In the genomic region with DNA sequence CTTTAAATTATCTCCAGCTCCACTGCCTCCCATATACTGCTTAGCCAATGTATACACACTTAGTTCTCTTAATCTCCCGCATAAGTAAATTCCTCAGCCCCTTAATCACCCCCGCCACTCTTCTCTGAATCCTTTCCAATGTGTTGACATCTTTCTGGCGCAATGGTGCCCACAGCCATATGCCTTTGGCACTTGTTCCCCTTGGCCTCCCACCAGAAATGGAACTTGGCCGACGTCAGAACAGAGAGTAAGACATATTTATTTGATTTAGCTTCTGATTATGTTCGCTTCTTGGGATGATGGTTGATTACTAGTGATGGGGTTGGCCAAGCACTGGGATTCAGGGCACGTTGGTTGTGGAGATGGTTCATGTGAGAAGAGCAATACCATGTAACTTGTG, we compare ENCODE assay signal across 27 cellular contexts.
"Had no signal": no experiment of that assay in that cellular context is flagged by ENCODE, and none has a peak within 500 bp of the region (broad histone marks: within the 10 kb centered on the region; RNA-seq: fewer than 3 reads in every experiment).

No MANE protein-coding gene starts in this region.

- H3K4me3 Mint-ChIP-seq: dendritic cell treated with granulocyte-macrophage colony-stimulating factor and Interleukin-4, amounts not matched to agents 40 ng/mL and 50 ng/mL, for 4 days; mesothelial cell of epicardium; naive thymus-derived CD4-positive, alpha-beta T cell; nephron; neural progenitor cell; stimulated activated naive CD8-positive, alpha-beta T cell treated with anti-CD3 and anti-CD28 coated beads, Interleukin-15, amount 100 ng/mL, for 72 hours had no signal

- H3K27ac Mint-ChIP-seq: dendritic cell treated with granulocyte-macrophage colony-stimulating factor and Interleukin-4, amounts not matched to agents 40 ng/mL and 50 ng/mL, for 4 days; mesothelial cell of epicardium; naive thymus-derived CD4-positive, alpha-beta T cell; nephron; neural progenitor cell; progenitor cell of endocrine pancreas; stimulated activated naive CD8-positive, alpha-beta T cell treated with anti-CD3 and anti-CD28 coated beads, Interleukin-15, amount 100 ng/mL, for 72 hours had no signal

- H3K27ac ChIP-seq: colonic mucosa, esophagus muscularis mucosa, heart right ventricle, left lung, neural progenitor cell, parathyroid adenoma, right atrium auricular region, suprapubic skin, thyroid gland had no signal

- H3K27me3 ChIP-seq: colonic mucosa, esophagus muscularis mucosa, heart right ventricle, left lung, neural progenitor cell, right atrium auricular region, suprapubic skin, thyroid gland had no signal

- H3K9me3 ChIP-seq: colonic mucosa, esophagus muscularis mucosa, heart right ventricle, right atrium auricular region, suprapubic skin, thyroid gland had no signal

- H3K36me3 ChIP-seq: colonic mucosa, esophagus muscularis mucosa, heart right ventricle, left lung, neural progenitor cell, right atrium auricular region, suprapubic skin, thyroid gland had no signal

- DNase-seq: colonic mucosa; effector memory CD4-positive, alpha-beta T cell; foreskin melanocyte; glutamatergic neuron; heart right ventricle; hippocampal formation; left cardiac atrium; left lung; mesenchymal stem cell; naive thymus-derived CD4-positive, alpha-beta T cell; stimulated activated CD4-positive, alpha-beta T cell treated with anti-CD3 and anti-CD28 coated beads, Interleukin-12 subunit alpha, Interleukin-12 subunit beta, amount 100 ng/mL, for 4 hours; stimulated activated CD4-positive, alpha-beta T cell treated with anti-CD3 and anti-CD28 coated beads, Interleukin-1b, Interleukin-23, amount 100 ng/mL, for 48 hours; stimulated activated CD4-positive, alpha-beta T cell treated with anti-CD3 and anti-CD28 coated beads, Interleukin-4, amount 100 ng/mL, for 1 hour; stimulated activated CD8-positive, alpha-beta memory T cell treated with anti-CD3 and anti-CD28 coated beads, Interleukin-4, amount 100 ng/mL, for 48 hours; stimulated activated naive CD4-positive, alpha-beta T cell; stimulated activated naive CD8-positive, alpha-beta T cell treated with anti-CD3 and anti-CD28 coated beads, Interleukin-15, amount 100 ng/mL, for 72 hours; thyroid gland had no signal

- H3K9me3 Mint-ChIP-seq: mesothelial cell of epicardium; neural progenitor cell; stimulated activated naive CD8-positive, alpha-beta T cell treated with anti-CD3 and anti-CD28 coated beads, Interleukin-15, amount 100 ng/mL, for 72 hours had no signal

- H3K4me1 Mint-ChIP-seq: mesothelial cell of epicardium; nephron; stimulated activated naive CD8-positive, alpha-beta T cell treated with anti-CD3 and anti-CD28 coated beads, Interleukin-15, amount 100 ng/mL, for 72 hours had no signal

- H3K27me3 Mint-ChIP-seq: dendritic cell treated with granulocyte-macrophage colony-stimulating factor and Interleukin-4, amounts not matched to agents 40 ng/mL and 50 ng/mL, for 4 days; naive thymus-derived CD4-positive, alpha-beta T cell; progenitor cell of endocrine pancreas; stimulated activated naive CD8-positive, alpha-beta T cell treated with anti-CD3 and anti-CD28 coated beads, Interleukin-15, amount 100 ng/mL, for 72 hours had no signal

- H3K4me1 ChIP-seq: colonic mucosa, left lung, neural progenitor cell, parathyroid adenoma, right atrium auricular region, suprapubic skin, thyroid gland had no signal

- H3K4me3 ChIP-seq: colonic mucosa, esophagus muscularis mucosa, heart right ventricle, left lung, neural progenitor cell, right atrium auricular region, smooth muscle cell, suprapubic skin, thyroid gland had no signal

- H3K36me3 Mint-ChIP-seq: mesothelial cell of epicardium; naive thymus-derived CD4-positive, alpha-beta T cell; neural progenitor cell had no signal
